In genomic region chr17:79612468-79613194, GRCh38 we compare ENCODE assay signal across 8 cellular contexts. TPM values are rescaled to one million over a fixed set of nuclear protein-coding genes. Genes with fewer than 3 reads are reported as not detected.
DNase-seq lines count a peak whose midpoint lies in the region; ATAC-seq and TF ChIP-seq lines count a peak whose summit lies in the region.

No MANE protein-coding gene starts in this region.

- TF ChIP-seq CTCF in MM.1S (IDR thresholded peaks at IDR 0.05; ENCODE audit: low read length) (peak; percentile 76), SU-DHL-6 (IDR thresholded peaks at IDR 0.05; ENCODE audit: insufficient read depth, low read length, poor library complexity, severe bottlenecking) (peak; percentile 57), neural progenitor cell (IDR thresholded peaks at IDR 0.05) (peak; percentile 95)

- H3K27me3 ChIP-seq in MM.1S (replicated peaks; ENCODE audit: insufficient read depth, low read length), result peaks cover 85% of the 10 kb centered on the region
- H3K27me3 ChIP-seq in SU-DHL-6 (ENCODE audit: low read length), result no peaks in the 10 kb centered on the region
- H3K27me3 ChIP-seq in neural progenitor cell, result peaks cover 53% of the 10 kb centered on the region

- H2AFZ ChIP-seq in MM.1S (ENCODE audit: low read length), result no peak overlapping the region
- H2AFZ ChIP-seq in SU-DHL-6 (ENCODE audit: low read depth, low read length, severe bottlenecking), result no peak overlapping the region
- no peak overlapping the region for H2AFZ ChIP-seq in neural progenitor cell (replicated peaks)

- H3K36me3 Mint-ChIP-seq in neural progenitor cell, result no peaks in the 10 kb centered on the region

- H3F3A ChIP-seq in MM.1S (ENCODE audit: insufficient read depth, low read length) (no peaks in the 10 kb centered on the region), SU-DHL-6 (ENCODE audit: insufficient read depth) (no peaks in the 10 kb centered on the region), neural progenitor cell (ENCODE audit: low read depth) (peaks cover 14% of the 10 kb centered on the region)

- DNase-seq in activated CD4-positive, alpha-beta T cell treated with anti-CD3 and anti-CD28 coated beads for 48 hours, result peak; percentile 82
- no peak for DNase-seq in activated CD4-positive, alpha-beta T cell treated with anti-CD3 and anti-CD28 coated beads for 4 hours
- DNase-seq in MM.1S (peak; percentile 52), neural progenitor cell (ENCODE audit: low spot score) (peak; percentile 92)

- H3K9me3 ChIP-seq in MM.1S (replicated peaks; ENCODE audit: insufficient read depth, low read length) (no peaks in the 10 kb centered on the region), SU-DHL-6 (ENCODE audit: insufficient read depth, low read length) (no peaks in the 10 kb centered on the region), neural progenitor cell (ENCODE audit: low read depth) (no peaks in the 10 kb centered on the region)

- no peak overlapping the region for H3K27ac ChIP-seq in MM.1S (ENCODE audit: low read length)
- H3K27ac ChIP-seq in SU-DHL-6 (ENCODE audit: low read depth, low read length), result no peak overlapping the region
- peak overlapping the region; percentile 60 for H3K27ac ChIP-seq in cingulate gyrus (ENCODE audit: low read depth, low read length)
- H3K27ac ChIP-seq in neural progenitor cell, result no peak overlapping the region

- no peaks in the 10 kb centered on the region for H3K4me1 ChIP-seq in MM.1S (ENCODE audit: low read length)
- peaks cover 24% of the 10 kb centered on the region for H3K4me1 ChIP-seq in neural progenitor cell

- H3K79me2 ChIP-seq in MM.1S (ENCODE audit: low read length) (no peaks in the 10 kb centered on the region), SU-DHL-6 (ENCODE audit: insufficient read depth, low read length) (no peaks in the 10 kb centered on the region), neural progenitor cell (ENCODE audit: low read depth) (no peaks in the 10 kb centered on the region)

- H3K4me3 ChIP-seq in MM.1S (ENCODE audit: low read length) (no peak overlapping the region), SU-DHL-6 (ENCODE audit: insufficient read depth, low read length, poor library complexity, severe bottlenecking) (no peak overlapping the region), neural progenitor cell (no peak overlapping the region)

- H3K36me3 ChIP-seq in MM.1S (replicated peaks; ENCODE audit: insufficient read depth, low read length), result no peaks in the 10 kb centered on the region
- H3K36me3 ChIP-seq in SU-DHL-6 (ENCODE audit: low read length), result no peaks in the 10 kb centered on the region
- no peaks in the 10 kb centered on the region for H3K36me3 ChIP-seq in neural progenitor cell

- H3K9me2 ChIP-seq in MM.1S (replicated peaks; ENCODE audit: insufficient read depth, low read length) (no peaks in the 10 kb centered on the region), SU-DHL-6 (replicated peaks; ENCODE audit: insufficient read depth, low read length) (no peaks in the 10 kb centered on the region)

- peak overlapping the region; percentile 71 for H3K4me3 Mint-ChIP-seq in neural progenitor cell

- H3K4me2 ChIP-seq in MM.1S (ENCODE audit: low read depth, low read length), result no peak overlapping the region
- no peak overlapping the region for H3K4me2 ChIP-seq in SU-DHL-6 (ENCODE audit: low read depth, low read length, poor library complexity, severe bottlenecking)
- H3K4me2 ChIP-seq in neural progenitor cell, result no peak overlapping the region

- ATAC-seq in GM19467 (IDR thresholded peaks at IDR 0.05; ENCODE audit: unreplicated experiment) (no peak), HG03571 (IDR thresholded peaks at IDR 0.05; ENCODE audit: unreplicated experiment) (no peak)

- peaks cover 52% of the 10 kb centered on the region for H3K27me3 Mint-ChIP-seq in neural progenitor cell (ENCODE audit: insufficient read depth, low read depth)

- H3K9ac ChIP-seq in MM.1S (ENCODE audit: low read length), result no peak overlapping the region
- no peak overlapping the region for H3K9ac ChIP-seq in SU-DHL-6 (ENCODE audit: low read length)
- H3K9ac ChIP-seq in neural progenitor cell, result no peak overlapping the region

- peaks cover 3% of the 10 kb centered on the region for H3K9me3 Mint-ChIP-seq in neural progenitor cell

- H3K27ac Mint-ChIP-seq in neural progenitor cell, result peak overlapping the region; percentile 17

- H4K20me1 ChIP-seq in MM.1S (ENCODE audit: insufficient read depth, low read length) (no peaks in the 10 kb centered on the region), SU-DHL-6 (ENCODE audit: low read depth, low read length) (no peaks in the 10 kb centered on the region), neural progenitor cell (ENCODE audit: low read depth) (peaks cover 37% of the 10 kb centered on the region)

- H3K4me1 Mint-ChIP-seq in neural progenitor cell, result peaks cover 39% of the 10 kb centered on the region

RNA-seq across cellular contexts. Expression of gene RBFOX3, which starts 1.8 kb away (rescaled TPM):
- total RNA-seq in neural progenitor cell (ENCODE audit: low replicate concordance), result 0.30 and 1.6 TPM in 2 replicates

Comparison
In these comparisons a context has a peak if more than half of its experiments do, and no peak if none do; other contexts are left out.
1. DNase-seq: peak in activated CD4-positive, alpha-beta T cell treated with anti-CD3 and anti-CD28 coated beads for 48 hours (single experiment), MM.1S (single experiment) and neural progenitor cell (single experiment); none in activated CD4-positive, alpha-beta T cell treated with anti-CD3 and anti-CD28 coated beads for 4 hours (0 of 2).
2. Peak in every context shown above with its lines, with median percentiles within 50 percentile points of each other: CTCF ChIP-seq.